In the genomic region with DNA sequence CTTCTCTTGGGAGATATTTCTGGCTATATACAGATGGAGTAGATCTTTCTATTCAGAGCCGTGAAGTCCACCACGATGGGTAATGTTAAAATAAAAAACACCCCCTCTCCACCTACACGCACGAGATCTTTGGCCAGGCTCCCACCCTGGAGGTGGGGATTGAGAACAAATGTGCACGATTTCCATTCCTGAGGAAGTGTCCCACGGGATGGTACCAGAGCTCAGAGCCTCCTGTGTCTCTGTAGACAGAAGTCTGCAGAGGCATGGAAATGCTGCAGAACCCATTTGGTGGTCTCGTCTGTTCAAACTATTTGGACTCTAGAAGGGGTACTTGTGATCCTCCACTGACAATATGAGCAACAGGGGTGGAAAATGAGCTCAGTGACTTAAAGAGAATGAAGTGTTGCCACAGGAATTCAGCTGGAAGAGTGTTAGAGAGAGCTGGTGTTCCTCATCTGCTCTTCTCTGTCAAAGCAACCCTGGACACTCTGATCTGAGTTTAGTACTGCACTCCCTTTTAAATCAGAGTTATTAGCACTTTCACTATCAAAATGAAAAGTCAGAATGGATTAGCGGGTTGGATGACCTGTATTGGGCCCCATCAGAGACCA, we compare ENCODE assay signal across 14 cellular contexts.
A peak's percentile ranks its signal among the peaks of the same experiment; 100 is the strongest.
DNase-seq lines count a peak whose midpoint lies in the region; ATAC-seq, FAIRE-seq and TF ChIP-seq lines count a peak whose summit lies in the region.
"Had no signal": no experiment of that assay in that cellular context is flagged by ENCODE, and none has a peak within 500 bp of the region (broad histone marks: within the 10 kb centered on the region; RNA-seq: fewer than 3 reads in every experiment).

No MANE protein-coding gene starts in this region.

- intact Hi-C loops in body of pancreas (cut with DNase I) (no loop called here), tibial artery (cut with DNase I; ENCODE audit: low total_unique reads) (no loop called here)

- TF ChIP-seq CTCF in GM23338 (conservative IDR thresholded peaks at IDR 0.05; ENCODE audit: low read depth in 2 of 2) (no peak), body of pancreas (IDR thresholded peaks at IDR 0.05) (no peak), tibial artery (IDR thresholded peaks at IDR 0.05) (no peak)

- 0 out of 2 replicates have a peak overlapping the region, but pooled peaks have one; percentile 47 for H2AFZ ChIP-seq in GM23338

- H3K79me2 ChIP-seq in GM23338 (replicated peaks; ENCODE audit: insufficient read depth), result no peaks in the 10 kb centered on the region

- H3K27me3 ChIP-seq in GM23338 (ENCODE audit: insufficient read depth) (no peaks in the 10 kb centered on the region), body of pancreas (no peaks in the 10 kb centered on the region), tibial artery (no peaks in the 10 kb centered on the region)
- H3K27me3 ChIP-seq: BLaER1 treated with 17β-estradiol and CSF1 and Interleukin-3, amounts not matched to agents 10 nM and 100 nM had no signal

- no peak for TF ChIP-seq POLR2A in body of pancreas (IDR thresholded peaks at IDR 0.05)

- no peak for ATAC-seq in GM23338
- ATAC-seq in body of pancreas, result no peak
- no peak for ATAC-seq in HG03139 (IDR thresholded peaks at IDR 0.05; ENCODE audit: unreplicated experiment)
- no peak for ATAC-seq in GM21390 (IDR thresholded peaks at IDR 0.05; ENCODE audit: unreplicated experiment)

- H3K4me1 Mint-ChIP-seq in GM23338, result peaks cover 19% of the 10 kb centered on the region

- DNase-seq in GM23338 (ENCODE audit: low spot score) (no peak), body of pancreas (no peak), middle frontal gyrus (ENCODE audit: extremely low spot score, low spot score) (peak; percentile 33), tibial artery (no peak), frontal cortex (ENCODE audit: low spot score in 2 of 2) (no peak)
- DNase-seq: DMS 273 treated with DMSO at 0.1 percent for 48 hours, H9, Kasumi-1, NCI-H187 treated with DMSO at 0.1 percent for 48 hours, NCI-H2171 treated with DMSO at 0.1 percent for 48 hours, NCI-H82 had no signal

- H3F3A ChIP-seq in GM23338 (replicated peaks; ENCODE audit: low read depth), result no peaks in the 10 kb centered on the region

- H3K4me1 ChIP-seq in GM23338 (ENCODE audit: insufficient read depth) (peaks cover 10% of the 10 kb centered on the region), body of pancreas (peaks cover 19% of the 10 kb centered on the region), tibial artery (peaks cover 0 to 30% (median 18%) of the 10 kb centered on the region in 4 donors)
- H3K4me1 ChIP-seq: BLaER1 treated with 17β-estradiol and CSF1 and Interleukin-3, amounts not matched to agents 10 nM and 100 nM had no signal

- 61 to 65% methylated on average over 8 of the region's 8 CpGs for WGBS in body of pancreas, 2 donors

- peaks cover 6% of the 10 kb centered on the region; the same call in 1 of the 3 replicates for H3K9me3 Mint-ChIP-seq in GM23338

- H3K9me2 ChIP-seq in GM23338 (ENCODE audit: insufficient read depth), result no peaks in the 10 kb centered on the region

- no peak overlapping the region for H3K27ac ChIP-seq in GM23338 (ENCODE audit: low read depth)
- peak overlapping the region in 3 of 4 donors; percentile 24 to 79 (median 66) for H3K27ac ChIP-seq in body of pancreas
- peak overlapping the region; percentile 69 to 71 for H3K27ac ChIP-seq in tibial artery
- H3K27ac ChIP-seq: BLaER1 treated with 17β-estradiol and CSF1 and Interleukin-3, amounts not matched to agents 10 nM and 100 nM had no signal

- H4K20me1 ChIP-seq in GM23338 (replicated peaks; ENCODE audit: insufficient read depth), result no peaks in the 10 kb centered on the region
- H4K20me1 ChIP-seq: BLaER1 treated with 17β-estradiol and CSF1 and Interleukin-3, amounts not matched to agents 10 nM and 100 nM had no signal

- peaks cover 5% of the 10 kb centered on the region for H3K27me3 Mint-ChIP-seq in GM23338 (ENCODE audit: insufficient read depth, low read depth, poor library complexity)

- no peak overlapping the region for H3K4me3 Mint-ChIP-seq in GM23338
- H3K4me3 Mint-ChIP-seq: H9 had no signal

- H3K4me3 ChIP-seq in GM23338 (no peak overlapping the region), body of pancreas (no peak overlapping the region), tibial artery (no peak overlapping the region)
- H3K4me3 ChIP-seq: BLaER1 treated with 17β-estradiol and CSF1 and Interleukin-3, amounts not matched to agents 10 nM and 100 nM had no signal

- H3K36me3 ChIP-seq in GM23338 (ENCODE audit: insufficient read depth) (no peaks in the 10 kb centered on the region), body of pancreas (replicated peaks in 1 of 2; ENCODE audit: insufficient read depth in 1 of 2, low read depth in 2 of 2) (no peaks in the 10 kb centered on the region), tibial artery (no peaks in the 10 kb centered on the region)
- H3K36me3 ChIP-seq: BLaER1 treated with 17β-estradiol and CSF1 and Interleukin-3, amounts not matched to agents 10 nM and 100 nM had no signal

- no peaks in the 10 kb centered on the region for H3K9me3 ChIP-seq in body of pancreas
- H3K9me3 ChIP-seq in tibial artery, result peaks cover 0 to 6% (median 0%) of the 10 kb centered on the region in 3 donors

- no peaks in the 10 kb centered on the region for H3K36me3 Mint-ChIP-seq in GM23338 (ENCODE audit: low read depth)

- FAIRE-seq in frontal cortex (lab: Jason Lieb, UNC), result no peak

- H3K4me2 ChIP-seq in GM23338, result peak overlapping the region; percentile 55; the same call in 1 of the 2 replicates
- H3K4me2 ChIP-seq: BLaER1 treated with 17β-estradiol and CSF1 and Interleukin-3, amounts not matched to agents 10 nM and 100 nM had no signal

- H3K27ac Mint-ChIP-seq in GM23338, result 0 out of 2 replicates have a peak overlapping the region, but pooled peaks have one; percentile 10
- H3K27ac Mint-ChIP-seq: H9 had no signal

TF ChIP-seq in GM23338, 12 proteins besides CTCF, POLR2A, EP300 and RAD21:
- TF ChIP-seq STAT1 (IDR thresholded peaks at IDR 0.05; ENCODE audit: unreplicated experiment), result no peak
- TF ChIP-seq NANOG (IDR thresholded peaks at IDR 0.05; ENCODE audit: borderline replicate concordance), result no peak
- no peak for TF ChIP-seq ZNF114 (CRISPR knock-in tag; IDR thresholded peaks at IDR 0.05)
